Comparison of ENCODE assay signal across 10 cellular contexts in genomic region chr5:96582343-96582742, GRCh38.
DNase-seq lines count a peak whose midpoint lies in the region; ATAC-seq, FAIRE-seq and TF ChIP-seq lines count a peak whose summit lies in the region.
"Had no signal": no experiment of that assay in that cellular context is flagged by ENCODE, and none has a peak within 500 bp of the region (broad histone marks: within the 10 kb centered on the region; RNA-seq: fewer than 3 reads in every experiment).

No MANE protein-coding gene starts in this region.

- TF ChIP-seq CTCF in HFFc6 (IDR thresholded peaks at IDR 0.05) = no peak
- TF ChIP-seq CTCF in bronchial epithelial cell (IDR thresholded peaks at IDR 0.05; ENCODE audit: insufficient read depth, low read length, severe bottlenecking) = no peak
- no peak for TF ChIP-seq CTCF in MCF 10A (IDR thresholded peaks at IDR 0.05; ENCODE audit: unreplicated experiment)

- H3K36me3 Mint-ChIP-seq in HFFc6 (ENCODE audit: low read depth) (no peaks in the 10 kb centered on the region), MCF 10A (ENCODE audit: insufficient read depth, unreplicated experiment) (no peaks in the 10 kb centered on the region)
- H3K36me3 Mint-ChIP-seq: T-cell had no signal

- H3K27ac Mint-ChIP-seq in HFFc6 (peak overlapping the region; percentile 44; the same call in 1 of the 2 replicates), MCF 10A (ENCODE audit: low read depth, unreplicated experiment) (no peak overlapping the region)
- H3K27ac Mint-ChIP-seq: T-cell had no signal

- intact Hi-C loops in MCF 10A (cut with micrococcal nuclease) = no loop called here

- no TSS peak for BruUV-seq in MCF 10A (replicated peaks; lab: Mats Ljungman, UMichigan)

- H3K9me3 Mint-ChIP-seq in HFFc6 = no peaks in the 10 kb centered on the region
- H3K9me3 Mint-ChIP-seq in MCF 10A (ENCODE audit: unreplicated experiment) = no peaks in the 10 kb centered on the region
- H3K9me3 Mint-ChIP-seq: T-cell had no signal

- H3K27me3 ChIP-seq in bronchial epithelial cell (ENCODE audit: control insufficient read depth, insufficient read depth, low read length) = peaks cover 4% of the 10 kb centered on the region

- no peak for DNase-seq in HFFc6
- peak; percentile 80 to 94 for DNase-seq in NCI-H446 (lab: John Stamatoyannopoulos, UW)
- peak; percentile 76 for DNase-seq in bronchial epithelial cell (ENCODE audit: low read depth)
- DNase-seq in superior temporal gyrus (ENCODE audit: extremely low spot score) = peak; percentile 60
- no peak for DNase-seq in MCF 10A (ENCODE audit: unreplicated experiment)
- no peak for DNase-seq in COLO829 (ENCODE audit: low spot score)
- DNase-seq: GF-D8; stimulated activated CD4-positive, alpha-beta T cell treated with anti-CD3 and anti-CD28 coated beads, Interleukin-2, amount 100 ng/mL, for 24 hours; T-cell had no signal

- no peak overlapping the region for H3K4me3 ChIP-seq in bronchial epithelial cell (ENCODE audit: low read depth, low read length)

- H3K4me3 Mint-ChIP-seq in HFFc6 (no peak overlapping the region; the same call in 1 of the 2 replicates), MCF 10A (ENCODE audit: unreplicated experiment) (no peak overlapping the region)
- H3K4me3 Mint-ChIP-seq: T-cell had no signal

- no peaks in the 10 kb centered on the region for H3K36me3 ChIP-seq in bronchial epithelial cell (ENCODE audit: control insufficient read depth, insufficient read depth, low read length)

- CTCF ChIA-PET in MCF 10A (lab: Yijun Ruan, JAX) = no interaction called here

- no peak for FAIRE-seq in bronchial epithelial cell (lab: Jason Lieb, UNC)

- H3K4me1 Mint-ChIP-seq in HFFc6 (ENCODE audit: low read depth) (peaks cover 30% of the 10 kb centered on the region), MCF 10A (ENCODE audit: insufficient read depth, unreplicated experiment) (peaks cover 10% of the 10 kb centered on the region)

- ATAC-seq in GM21528 (IDR thresholded peaks at IDR 0.05; ENCODE audit: low FRiP score, unreplicated experiment) = no peak
- ATAC-seq: T-cell had no signal

- POLR2A ChIA-PET in MCF 10A (lab: Yijun Ruan, JAX) = interaction anchor here (0.9 kb wide), 1 partner anchor 9 kb away, joined by 3 read pairs; no protein-coding TSS in a partner anchor

- no peaks in the 10 kb centered on the region; the same call in 1 of the 2 replicates for H3K27me3 Mint-ChIP-seq in HFFc6 (ENCODE audit: insufficient read depth)
- no peaks in the 10 kb centered on the region for H3K27me3 Mint-ChIP-seq in MCF 10A (ENCODE audit: insufficient read depth, unreplicated experiment)

Comparison
In these comparisons a context has a peak if more than half of its experiments do, and no peak if none do; other contexts are left out.
1. DNase-seq: peak in NCI-H446 (2 of 2), bronchial epithelial cell (single experiment) and superior temporal gyrus (single experiment); none in HFFc6 (single experiment), MCF 10A (single experiment) and COLO829 (single experiment).